8 cellular contexts compared by ENCODE assay signal in genomic region chr7:83547526-83547925, GRCh38.
DNase-seq lines count a peak whose midpoint lies in the region; ATAC-seq and TF ChIP-seq lines count a peak whose summit lies in the region.

No MANE protein-coding gene starts in this region.

- intact Hi-C loops in stomach (cut with DNase I; ENCODE audit: low total_unique reads), result no loop called here

- TF ChIP-seq CTCF in stomach (IDR thresholded peaks at IDR 0.05) (no peak), omental fat pad (IDR thresholded peaks at IDR 0.05) (no peak), HFFc6 (IDR thresholded peaks at IDR 0.05) (no peak)

- peaks cover 0 to 2% (median 0%) of the 10 kb centered on the region in 4 donors for H3K9me3 ChIP-seq in stomach

- no peaks in the 10 kb centered on the region for H3K36me3 Mint-ChIP-seq in HFFc6 (ENCODE audit: low read depth)

- no peaks in the 10 kb centered on the region for H3K27me3 ChIP-seq in stomach

- peak overlapping the region in 4 of 5 donors; percentile 23 to 66 (median 58) for H3K27ac ChIP-seq in stomach

- in situ Hi-C loops in ACHN (cut with HindIII; ENCODE audit: low pct_ligation_motif_present, low pct_unique_long_range_greater_than_20kb, low sequenced_read_pairs), result no loop called here

- no peaks in the 10 kb centered on the region; the same call in 1 of the 2 replicates for H3K27me3 Mint-ChIP-seq in HFFc6 (ENCODE audit: insufficient read depth)

- H3K9me3 Mint-ChIP-seq in HFFc6, result no peaks in the 10 kb centered on the region; the same call in none of the 2 replicates

- H3K4me1 Mint-ChIP-seq in HFFc6 (ENCODE audit: low read depth), result no peaks in the 10 kb centered on the region

- peak; percentile 93 for ATAC-seq in GM21737 (IDR thresholded peaks at IDR 0.05; ENCODE audit: unreplicated experiment)
- ATAC-seq in omental fat pad (ENCODE audit: low FRiP score), result no peak

- peaks cover 0 to 13% (median 6%) of the 10 kb centered on the region in 4 donors for H3K4me1 ChIP-seq in stomach

- peak; percentile 56 for DNase-seq in ACHN
- DNase-seq in LoVo (ENCODE audit: low spot score), result peak; percentile 22
- peak; percentile 91 for DNase-seq in astrocyte of the hippocampus (ENCODE audit: low read depth, low spot score)
- peak; percentile 72 for DNase-seq in stomach
- DNase-seq in omental fat pad (ENCODE audit: low spot score), result no peak
- DNase-seq in stimulated activated CD4-positive, alpha-beta T cell treated with anti-CD3 and anti-CD28 coated beads, Interleukin-4, amount 100 ng/mL, for 1 hour, result no peak
- no peak for DNase-seq in HFFc6

- H3K4me3 Mint-ChIP-seq in HFFc6, result no peak overlapping the region

- 17 to 52% (median 24%) methylated on average over 2 of the region's 2 CpGs for WGBS in stomach, 5 donors

- no peaks in the 10 kb centered on the region for H3K36me3 ChIP-seq in stomach

- H3K27ac Mint-ChIP-seq in HFFc6, result no peak overlapping the region

- no peak for TF ChIP-seq EP300 in stomach (IDR thresholded peaks at IDR 0.05)

- no peak for TF ChIP-seq POLR2A in stomach (IDR thresholded peaks at IDR 0.05)

- H3K4me3 ChIP-seq in stomach, result no peak overlapping the region

Comparison
In these comparisons a context has a peak if more than half of its experiments do, and no peak if none do; other contexts are left out.
1. DNase-seq: peak in ACHN (single experiment), LoVo (single experiment), astrocyte of the hippocampus (single experiment) and stomach (single experiment); none in omental fat pad (single experiment), stimulated activated CD4-positive, alpha-beta T cell treated with anti-CD3 and anti-CD28 coated beads, Interleukin-4, amount 100 ng/mL, for 1 hour (single experiment) and HFFc6 (single experiment).